Comparison of ENCODE assay signal across 31 cellular contexts in the genomic region with DNA sequence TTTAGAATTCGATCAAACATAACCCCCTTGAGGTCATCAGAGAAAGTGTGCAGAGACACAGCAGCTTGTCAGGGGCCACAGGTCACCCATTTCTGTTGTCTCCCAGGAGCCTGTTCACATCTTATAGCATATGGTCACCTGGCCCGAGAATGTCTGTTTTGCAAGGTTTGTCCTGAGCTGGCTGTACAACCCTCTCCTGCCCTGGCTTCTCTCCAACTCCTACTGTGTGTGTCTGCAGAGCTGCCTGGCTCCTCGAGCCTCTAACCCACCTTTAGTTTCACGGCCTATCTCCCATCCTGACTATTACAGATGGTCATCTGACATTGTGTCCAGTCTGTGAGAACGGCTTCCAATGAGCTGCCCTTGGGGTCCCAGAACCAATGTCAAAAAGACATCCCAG.
"Had no signal": no experiment of that assay in that cellular context is flagged by ENCODE, and none has a peak within 500 bp of the region (broad histone marks: within the 10 kb centered on the region; RNA-seq: fewer than 3 reads in every experiment).

No MANE protein-coding gene starts in this region.

- H3K27ac ChIP-seq: brain microvascular endothelial cell, cardiac muscle cell, SJCRH30, SK-N-MC had no signal

- H3K9me3 ChIP-seq: MG63, SJCRH30 had no signal

- H3K36me3 ChIP-seq: brain microvascular endothelial cell, cardiac muscle cell, MG63, SJCRH30 had no signal

- H3K36me3 Mint-ChIP-seq: activated CD4-positive, alpha-beta memory T cell treated with anti-CD3 and anti-CD28 coated beads for 36 hours; activated naive CD4-positive, alpha-beta T cell treated with anti-CD3 and anti-CD28 coated beads, Interleukin-2, amount 10 ng/mL, durations not matched to agents 7 days and 5 days; activated naive CD8-positive, alpha-beta T cell had no signal

- H3K4me1 Mint-ChIP-seq: activated CD4-positive, alpha-beta T cell treated with anti-CD3 and anti-CD28 coated beads for 36 hours; activated CD4-positive, alpha-beta T cell treated with anti-CD3 and anti-CD28 coated beads, Interleukin-2, amount 10 ng/mL, durations not matched to agents 7 days and 5 days; activated naive CD4-positive, alpha-beta T cell treated with anti-CD3 and anti-CD28 coated beads, Interleukin-2, amount 10 ng/mL, durations not matched to agents 7 days and 5 days; activated naive CD8-positive, alpha-beta T cell treated with anti-CD3 and anti-CD28 coated beads, Interleukin-2, amount 50 U/mL, for 24 hours; central memory CD8-positive, alpha-beta T cell had no signal

- H3K27me3 Mint-ChIP-seq: activated CD4-positive, alpha-beta memory T cell treated with anti-CD3 and anti-CD28 coated beads for 36 hours; activated CD4-positive, alpha-beta T cell treated with anti-CD3 and anti-CD28 coated beads for 36 hours; activated CD4-positive, alpha-beta T cell treated with anti-CD3 and anti-CD28 coated beads, Interleukin-2, amount 10 ng/mL, durations not matched to agents 7 days and 5 days; activated naive CD4-positive, alpha-beta T cell treated with anti-CD3 and anti-CD28 coated beads, Interleukin-2, amount 10 ng/mL, durations not matched to agents 7 days and 5 days; activated naive CD8-positive, alpha-beta T cell; activated naive CD8-positive, alpha-beta T cell treated with anti-CD3 and anti-CD28 coated beads, Interleukin-2, amount 50 U/mL, for 24 hours had no signal

- H3K4me1 ChIP-seq: SJCRH30 had no signal

- H3K4me3 Mint-ChIP-seq: activated CD4-positive, alpha-beta memory T cell treated with anti-CD3 and anti-CD28 coated beads for 36 hours; activated CD4-positive, alpha-beta T cell treated with anti-CD3 and anti-CD28 coated beads for 36 hours; activated CD4-positive, alpha-beta T cell treated with anti-CD3 and anti-CD28 coated beads, Interleukin-2, amount 10 ng/mL, durations not matched to agents 7 days and 5 days; activated naive CD4-positive, alpha-beta T cell treated with anti-CD3 and anti-CD28 coated beads, Interleukin-2, amount 10 ng/mL, durations not matched to agents 7 days and 5 days; activated naive CD8-positive, alpha-beta T cell; activated naive CD8-positive, alpha-beta T cell treated with anti-CD3 and anti-CD28 coated beads, Interleukin-2, amount 50 U/mL, for 24 hours; activated T-cell treated with anti-CD3 and anti-CD28 coated beads, Interleukin-2, amount 50 U/mL, for 4 hours; central memory CD8-positive, alpha-beta T cell had no signal

- ATAC-seq: activated CD4-positive, alpha-beta T cell treated with anti-CD3 and anti-CD28 coated beads for 36 hours; activated CD4-positive, CD25-positive, alpha-beta regulatory T cell treated with anti-CD3 and anti-CD28 coated beads, Interleukin-2, amount 50 U/mL, for 24 hours; activated naive CD8-positive, alpha-beta T cell treated with anti-CD3 and anti-CD28 coated beads, Interleukin-2, amount 50 U/mL, for 24 hours; activated T-cell treated with anti-CD3 and anti-CD28 coated beads, Interleukin-2, amount 50 U/mL, for 4 hours had no signal

- DNase-seq: activated CD4-positive, alpha-beta memory T cell treated with anti-CD3 and anti-CD28 coated beads for 36 hours; activated CD4-positive, alpha-beta T cell treated with anti-CD3 and anti-CD28 coated beads for 36 hours; activated CD4-positive, alpha-beta T cell treated with anti-CD3 and anti-CD28 coated beads, Interleukin-2, amount 10 ng/mL, durations not matched to agents 7 days and 5 days; activated CD8-positive, alpha-beta memory T cell treated with anti-CD3 and anti-CD28 coated beads, Interleukin-2, amount 50 U/mL, for 4 hours; activated effector memory CD4-positive, alpha-beta T cell treated with Interleukin-2 at 50 U/mL for 16 hours; activated naive CD4-positive, alpha-beta T cell treated with anti-CD3 and anti-CD28 coated beads, Interleukin-2, amount 10 ng/mL, durations not matched to agents 7 days and 5 days; activated naive CD8-positive, alpha-beta T cell treated with anti-CD3 and anti-CD28 coated beads, Interleukin-2, amount 50 U/mL, for 24 hours; activated T-cell treated with anti-CD3 and anti-CD28 coated beads for 4 hours; activated T-cell treated with anti-CD3 and anti-CD28 coated beads, Interleukin-2, amount 50 U/mL, for 4 hours; anterior cingulate cortex; brain microvascular endothelial cell; Karpas-422; MG63; NCI-H1048; NCI-H1105 treated with DMSO at 0.1 percent for 48 hours; NCI-H1436; NCI-H1694; NCI-H1930; NCI-H2081 treated with DMSO at 0.1 percent for 48 hours; NCI-H226; NCI-H446 treated with DMSO at 0.1 percent for 48 hours; NCI-H524; OCI-M1; SHP77; SJCRH30; T1000 had no signal

- H3K27me3 ChIP-seq: brain microvascular endothelial cell, cardiac muscle cell, MG63, SJCRH30 had no signal

- H3K4me3 ChIP-seq: cardiac muscle cell, MG63, SJCRH30, SK-N-MC had no signal

- H3K27ac Mint-ChIP-seq: activated CD4-positive, alpha-beta memory T cell treated with anti-CD3 and anti-CD28 coated beads for 36 hours; activated CD4-positive, alpha-beta T cell treated with anti-CD3 and anti-CD28 coated beads for 36 hours; activated CD4-positive, alpha-beta T cell treated with anti-CD3 and anti-CD28 coated beads, Interleukin-2, amount 10 ng/mL, durations not matched to agents 7 days and 5 days; activated naive CD4-positive, alpha-beta T cell treated with anti-CD3 and anti-CD28 coated beads, Interleukin-2, amount 10 ng/mL, durations not matched to agents 7 days and 5 days; activated naive CD8-positive, alpha-beta T cell; activated naive CD8-positive, alpha-beta T cell treated with anti-CD3 and anti-CD28 coated beads, Interleukin-2, amount 50 U/mL, for 24 hours had no signal

- H3K9me3 Mint-ChIP-seq: activated CD4-positive, alpha-beta memory T cell treated with anti-CD3 and anti-CD28 coated beads for 36 hours; activated CD4-positive, alpha-beta T cell treated with anti-CD3 and anti-CD28 coated beads, Interleukin-2, amount 10 ng/mL, durations not matched to agents 7 days and 5 days; activated naive CD4-positive, alpha-beta T cell treated with anti-CD3 and anti-CD28 coated beads, Interleukin-2, amount 10 ng/mL, durations not matched to agents 7 days and 5 days; activated naive CD8-positive, alpha-beta T cell treated with anti-CD3 and anti-CD28 coated beads, Interleukin-2, amount 50 U/mL, for 24 hours; activated T-cell treated with anti-CD3 and anti-CD28 coated beads, Interleukin-2, amount 50 U/mL, for 4 hours; central memory CD8-positive, alpha-beta T cell had no signal
